Comparison of ENCODE assay signal across 32 cellular contexts in the genomic region with DNA sequence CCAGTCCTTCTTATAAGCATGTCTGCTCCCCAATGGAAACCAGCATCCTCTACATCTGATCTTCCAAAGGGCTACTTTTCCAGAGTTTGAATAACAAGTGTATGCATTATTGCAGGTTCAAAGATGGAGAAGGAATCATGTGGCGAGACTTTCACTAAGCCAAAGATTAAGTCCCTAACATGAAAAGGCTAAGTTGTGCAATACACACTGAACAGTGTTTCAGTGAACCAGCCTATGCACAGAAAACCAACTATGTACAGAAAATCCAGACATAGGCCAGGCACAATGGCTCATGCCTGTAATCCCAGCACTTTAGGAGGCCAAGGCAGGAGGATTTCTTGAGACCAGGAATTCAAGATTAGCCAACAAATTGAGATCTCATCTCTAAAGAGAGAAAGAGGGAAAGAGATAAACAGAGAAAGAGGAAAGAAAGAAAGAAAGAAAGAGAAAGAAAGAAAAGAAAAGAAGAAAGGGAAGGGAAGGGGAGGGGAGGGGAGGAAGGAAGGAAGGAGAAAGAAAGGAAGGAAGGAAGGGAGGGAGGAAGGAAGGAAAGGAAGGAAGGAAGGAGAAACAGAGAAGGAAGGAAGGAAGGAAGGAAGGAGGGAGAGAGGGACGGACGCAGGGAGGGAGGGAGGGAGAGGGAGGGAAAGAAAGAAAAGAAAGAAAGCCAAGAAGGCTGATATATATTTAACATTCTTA.
"Had no signal": no experiment of that assay in that cellular context is flagged by ENCODE, and none has a peak within 500 bp of the region (broad histone marks: within the 10 kb centered on the region; RNA-seq: fewer than 3 reads in every experiment).

No MANE protein-coding gene starts in this region.

- ATAC-seq: activated CD4-positive, CD25-positive, alpha-beta regulatory T cell treated with anti-CD3 and anti-CD28 coated beads, Interleukin-2, amount 50 U/mL, for 24 hours; activated CD8-positive, alpha-beta T cell treated with anti-CD3 and anti-CD28 coated beads for 36 hours; activated naive CD4-positive, alpha-beta T cell treated with anti-CD3 and anti-CD28 coated beads, Interleukin-2, amount 50 U/mL, for 72 hours; T-helper 17 cell had no signal

- DNase-seq: activated B cell treated with CpG ODN at 0.5 μM for 24 hours; activated CD4-positive, alpha-beta T cell treated with anti-CD3 and anti-CD28 coated beads for 48 hours; activated CD4-positive, alpha-beta T cell treated with anti-CD3 and anti-CD28 coated beads, Interleukin-2, amount 50 U/mL, for 1 hour; activated CD4-positive, alpha-beta T cell treated with anti-CD3 and anti-CD28 coated beads, Interleukin-2, amount 50 U/mL, for 48 hours; activated CD8-positive, alpha-beta memory T cell treated with anti-CD3 and anti-CD28 coated beads for 24 hours; activated CD8-positive, alpha-beta T cell treated with anti-CD3 and anti-CD28 coated beads for 36 hours; activated gamma-delta T cell; activated naive CD4-positive, alpha-beta T cell; activated naive CD4-positive, alpha-beta T cell treated with anti-CD3 and anti-CD28 coated beads, Interleukin-2, amount 10 ng/mL, durations not matched to agents 7 days and 5 days; activated naive CD8-positive, alpha-beta T cell treated with anti-CD3 and anti-CD28 coated beads, Interleukin-2, amount 10 ng/mL, durations not matched to agents 7 days and 5 days; activated T-cell treated with anti-CD3 and anti-CD28 coated beads, Interleukin-2, amount 50 U/mL, for 48 hours; central memory CD4-positive, alpha-beta T cell; cerebellar nuclear complex; colonic mucosa; effector CD8-positive, alpha-beta T cell; esophagus squamous epithelium; foreskin fibroblast; head of caudate nucleus; T-helper 17 cell; T1000; WERI-Rb-1 had no signal

- H3K27me3 Mint-ChIP-seq: activated B cell treated with CpG ODN at 0.5 μM for 24 hours; activated CD8-positive, alpha-beta T cell treated with anti-CD3 and anti-CD28 coated beads for 36 hours; activated naive CD8-positive, alpha-beta T cell treated with anti-CD3 and anti-CD28 coated beads, Interleukin-2, amount 10 ng/mL, durations not matched to agents 7 days and 5 days; T-helper 17 cell had no signal

- H3K4me1 Mint-ChIP-seq: activated B cell treated with CpG ODN at 0.5 μM for 24 hours; activated naive CD4-positive, alpha-beta T cell treated with anti-CD3 and anti-CD28 coated beads, Interleukin-2, amount 10 ng/mL, durations not matched to agents 7 days and 5 days; brain; T-helper 17 cell had no signal

- H3K4me1 ChIP-seq: breast epithelium, colonic mucosa, esophagus squamous epithelium had no signal

- FAIRE-seq: endometrium, endothelial cell of umbilical vein, frontal cortex had no signal

- H3K4me3 Mint-ChIP-seq: activated B cell treated with CpG ODN at 0.5 μM for 24 hours; activated CD8-positive, alpha-beta T cell treated with anti-CD3 and anti-CD28 coated beads for 36 hours; activated naive CD4-positive, alpha-beta T cell treated with anti-CD3 and anti-CD28 coated beads, Interleukin-2, amount 10 ng/mL, durations not matched to agents 7 days and 5 days; activated naive CD8-positive, alpha-beta T cell treated with anti-CD3 and anti-CD28 coated beads, Interleukin-2, amount 10 ng/mL, durations not matched to agents 7 days and 5 days; brain; T-helper 17 cell; T-helper 2 cell treated with Interferon-gamma antibody and Interleukin-4, amounts not matched to agents 5 μg/mL and 100 μg/mL, for 36 hours had no signal

- H3K27ac ChIP-seq: ascending aorta, breast epithelium, cardiac muscle cell, colonic mucosa, epithelial cell of prostate, esophagus squamous epithelium, WERI-Rb-1 had no signal

- H3K9me3 ChIP-seq: breast epithelium, colonic mucosa, esophagus squamous epithelium had no signal

- H3K36me3 ChIP-seq: breast epithelium, cardiac muscle cell, colonic mucosa, esophagus squamous epithelium, WERI-Rb-1 had no signal

- H3K27ac Mint-ChIP-seq: activated B cell treated with CpG ODN at 0.5 μM for 24 hours; activated CD8-positive, alpha-beta T cell treated with anti-CD3 and anti-CD28 coated beads for 36 hours; activated naive CD4-positive, alpha-beta T cell treated with anti-CD3 and anti-CD28 coated beads, Interleukin-2, amount 10 ng/mL, durations not matched to agents 7 days and 5 days; activated naive CD4-positive, alpha-beta T cell treated with anti-CD3 and anti-CD28 coated beads, Interleukin-2, amount 50 U/mL, for 72 hours; activated naive CD8-positive, alpha-beta T cell treated with anti-CD3 and anti-CD28 coated beads, Interleukin-2, amount 10 ng/mL, durations not matched to agents 7 days and 5 days; brain; T-helper 17 cell; T-helper 2 cell treated with Interferon-gamma antibody and Interleukin-4, amounts not matched to agents 5 μg/mL and 100 μg/mL, for 36 hours had no signal

- H3K27me3 ChIP-seq: ascending aorta, breast epithelium, cardiac muscle cell, colonic mucosa, esophagus squamous epithelium had no signal

- H3K4me3 ChIP-seq: ascending aorta, breast epithelium, cardiac muscle cell, colonic mucosa, esophagus squamous epithelium had no signal
